19 cellular contexts compared by ENCODE assay signal in the genomic region with DNA sequence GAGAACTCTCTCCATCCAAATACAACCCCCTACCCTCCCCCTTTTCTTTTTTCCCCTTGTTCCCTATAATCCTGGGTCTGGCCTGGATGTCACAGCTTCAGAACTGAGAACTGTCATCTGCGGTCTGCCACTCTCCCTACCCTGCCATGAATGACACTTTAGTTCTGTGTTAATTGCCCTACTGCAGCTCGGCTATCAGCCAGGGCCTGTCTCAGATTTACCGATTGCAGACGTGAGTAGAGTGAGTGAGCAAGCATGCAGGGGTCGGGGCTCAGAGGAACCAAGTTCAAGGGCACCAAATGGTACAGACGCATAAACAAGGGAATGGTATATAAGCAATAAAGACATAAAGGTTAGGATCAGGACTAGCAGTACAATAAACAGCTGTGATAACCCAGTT.
A peak's percentile ranks its signal among the peaks of the same experiment; 100 is the strongest.
DNase-seq lines count a peak whose midpoint lies in the region; ATAC-seq and TF ChIP-seq lines count a peak whose summit lies in the region.
"Had no signal": no experiment of that assay in that cellular context is flagged by ENCODE, and none has a peak within 500 bp of the region (broad histone marks: within the 10 kb centered on the region; RNA-seq: fewer than 3 reads in every experiment).

No MANE protein-coding gene starts in this region.

- TF ChIP-seq CTCF in SK-N-SH (IDR thresholded peaks at IDR 0.05), result no peak

- H3K9ac ChIP-seq in SK-N-SH, result no peak overlapping the region
- H3K9ac ChIP-seq: BLaER1, KMS-11 had no signal

- H3K9me3 ChIP-seq in SK-N-SH, result peaks cover 5% of the 10 kb centered on the region; the same call in 1 of the 2 replicates
- H3K9me3 ChIP-seq: BLaER1 had no signal

- DNase-seq in SK-N-SH (peak; percentile 4), NCI-H748 (lab: John Stamatoyannopoulos, UW; ENCODE audit: unreplicated experiment) (peak; percentile 56), left colon (peak in 1 of 2 donors; percentile 11), NK-92 (lab: John Stamatoyannopoulos, UW; ENCODE audit: unreplicated experiment) (no peak), UCSD-AML1 (lab: John Stamatoyannopoulos, UW; ENCODE audit: unreplicated experiment) (no peak)
- DNase-seq: activated CD4-positive, alpha-beta memory T cell treated with anti-CD3 and anti-CD28 coated beads for 36 hours; activated T-cell treated with anti-CD3 and anti-CD28 coated beads, Interleukin-2, amount 50 U/mL, for 4 hours; NCI-H1048; NCI-H526 treated with DMSO at 0.1 percent for 48 hours; stimulated activated CD4-positive, alpha-beta T cell treated with anti-CD3 and anti-CD28 coated beads, Interleukin-12 subunit alpha, Interleukin-12 subunit beta, amount 100 ng/mL, for 4 hours; T-helper 1 cell had no signal

- H3K9me2 ChIP-seq in SK-N-SH, result no peaks in the 10 kb centered on the region

- no peak overlapping the region for H2AFZ ChIP-seq in SK-N-SH (ENCODE audit: low read depth)

- no peaks in the 10 kb centered on the region for H4K20me1 ChIP-seq in SK-N-SH (ENCODE audit: insufficient read depth)
- H4K20me1 ChIP-seq: BLaER1 had no signal

- no peaks in the 10 kb centered on the region for H3K36me3 ChIP-seq in SK-N-SH (replicated peaks in 1 of 2; ENCODE audit: control insufficient read depth in 1 of 2, insufficient read depth in 2 of 2, low read length in 1 of 2)
- H3K36me3 ChIP-seq: BLaER1 had no signal

- H3K4me2 ChIP-seq in SK-N-SH, result no peak overlapping the region
- H3K4me2 ChIP-seq: A549, BLaER1, KMS-11 had no signal

- no peaks in the 10 kb centered on the region for H3K79me2 ChIP-seq in SK-N-SH (ENCODE audit: insufficient read depth)

- no peak for ATAC-seq in SK-N-SH treated with all-trans-retinoic acid at 6 μM for 48 hours
- peak; percentile 55 for ATAC-seq in left colon
- ATAC-seq in HG02840 (IDR thresholded peaks at IDR 0.05; ENCODE audit: low FRiP score, unreplicated experiment), result no peak
- ATAC-seq in HG03442 (IDR thresholded peaks at IDR 0.05; ENCODE audit: unreplicated experiment), result no peak
- ATAC-seq: A549; activated T-cell treated with anti-CD3 and anti-CD28 coated beads, Interleukin-2, amount 50 U/mL, for 4 hours; natural killer cell treated with Interleukin-12 subunit alpha and Interleukin-12 subunit beta and Interleukin-15 and Interleukin-18, amount 100 ng/mL, for 72 hours had no signal

- no peak overlapping the region for H3K27ac ChIP-seq in SK-N-SH (ENCODE audit: low read depth in 2 of 2, low read length in 1 of 2)
- H3K27ac ChIP-seq: A549, BLaER1, KMS-11, VCaP had no signal

- no peaks in the 10 kb centered on the region for H3F3A ChIP-seq in SK-N-SH (replicated peaks; ENCODE audit: insufficient read depth)

- intact Hi-C loops in left colon (cut with DNase I, micrococcal nuclease), result no loop called here

- TF ChIP-seq EP300 in SK-N-SH (IDR thresholded peaks at IDR 0.05; ENCODE audit: borderline replicate concordance in 1 of 2, low read depth in 1 of 2, low read length in 1 of 2), result no peak

- CTCF ChIA-PET in SK-N-SH (lab: Yijun Ruan, JAX), result interaction anchor here (0.7 to 1.2 kb wide), 7 partner anchors 10 to 824 kb away, joined by 3 to 6 read pairs (median 3); no protein-coding TSS in a partner anchor

- H3K4me1 ChIP-seq in SK-N-SH (ENCODE audit: control insufficient read depth in 1 of 2, insufficient read depth in 2 of 2, low read depth in 1 of 2, low read length in 1 of 2), result peaks cover 0 to 3% of the 10 kb centered on the region in 2 experiments; a peak in 2 of 4 replicates
- H3K4me1 ChIP-seq: A549, BLaER1 had no signal

- TF ChIP-seq RAD21 in SK-N-SH (IDR thresholded peaks at IDR 0.05; ENCODE audit: low read length), result no peak

- no peaks in the 10 kb centered on the region for H3K27me3 ChIP-seq in SK-N-SH (ENCODE audit: insufficient read depth)
- H3K27me3 ChIP-seq: BLaER1 had no signal

- H3K4me3 ChIP-seq in SK-N-SH (ENCODE audit: low read depth in 2 of 2, low read length in 1 of 2), result no peak overlapping the region
- H3K4me3 ChIP-seq: A549, BLaER1 had no signal

- 15% methylated on average over 6 of the region's 6 CpGs for WGBS in SK-N-SH (ENCODE audit: low lambda C conversion rate)

- POLR2A ChIA-PET in SK-N-SH (lab: Yijun Ruan, JAX), result no interaction called here

TF ChIP-seq in SK-N-SH, 30 proteins besides CTCF, POLR2A, EP300 and RAD21:
- TF ChIP-seq GATA2 (CRISPR knock-in tag; IDR thresholded peaks at IDR 0.05), result peak; percentile 47
- TF ChIP-seq NFIC (IDR thresholded peaks at IDR 0.05; ENCODE audit: borderline replicate concordance), result no peak

TF ChIP-seq in SK-N-SH treated with all-trans-retinoic acid at 6 μM for 48 hours, 23 proteins besides CTCF, POLR2A, EP300 and RAD21 (continues in another document):
- TF ChIP-seq, protein P1, sequence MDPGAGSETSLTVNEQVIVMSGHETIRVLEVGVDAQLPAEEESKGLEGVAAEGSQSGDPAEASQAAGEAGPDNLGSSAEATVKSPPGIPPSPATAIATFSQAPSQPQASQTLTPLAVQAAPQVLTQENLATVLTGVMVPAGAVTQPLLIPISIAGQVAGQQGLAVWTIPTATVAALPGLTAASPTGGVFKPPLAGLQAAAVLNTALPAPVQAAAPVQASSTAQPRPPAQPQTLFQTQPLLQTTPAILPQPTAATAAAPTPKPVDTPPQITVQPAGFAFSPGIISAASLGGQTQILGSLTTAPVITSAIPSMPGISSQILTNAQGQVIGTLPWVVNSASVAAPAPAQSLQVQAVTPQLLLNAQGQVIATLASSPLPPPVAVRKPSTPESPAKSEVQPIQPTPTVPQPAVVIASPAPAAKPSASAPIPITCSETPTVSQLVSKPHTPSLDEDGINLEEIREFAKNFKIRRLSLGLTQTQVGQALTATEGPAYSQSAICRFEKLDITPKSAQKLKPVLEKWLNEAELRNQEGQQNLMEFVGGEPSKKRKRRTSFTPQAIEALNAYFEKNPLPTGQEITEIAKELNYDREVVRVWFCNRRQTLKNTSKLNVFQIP (CRISPR knock-in tag; IDR thresholded peaks at IDR 0.05; ENCODE audit: borderline replicate concordance, low read depth), result no peak
- TF ChIP-seq TOX (CRISPR knock-in tag; IDR thresholded peaks at IDR 0.05; ENCODE audit: borderline replicate concordance), result no peak
- TF ChIP-seq, protein P2, sequence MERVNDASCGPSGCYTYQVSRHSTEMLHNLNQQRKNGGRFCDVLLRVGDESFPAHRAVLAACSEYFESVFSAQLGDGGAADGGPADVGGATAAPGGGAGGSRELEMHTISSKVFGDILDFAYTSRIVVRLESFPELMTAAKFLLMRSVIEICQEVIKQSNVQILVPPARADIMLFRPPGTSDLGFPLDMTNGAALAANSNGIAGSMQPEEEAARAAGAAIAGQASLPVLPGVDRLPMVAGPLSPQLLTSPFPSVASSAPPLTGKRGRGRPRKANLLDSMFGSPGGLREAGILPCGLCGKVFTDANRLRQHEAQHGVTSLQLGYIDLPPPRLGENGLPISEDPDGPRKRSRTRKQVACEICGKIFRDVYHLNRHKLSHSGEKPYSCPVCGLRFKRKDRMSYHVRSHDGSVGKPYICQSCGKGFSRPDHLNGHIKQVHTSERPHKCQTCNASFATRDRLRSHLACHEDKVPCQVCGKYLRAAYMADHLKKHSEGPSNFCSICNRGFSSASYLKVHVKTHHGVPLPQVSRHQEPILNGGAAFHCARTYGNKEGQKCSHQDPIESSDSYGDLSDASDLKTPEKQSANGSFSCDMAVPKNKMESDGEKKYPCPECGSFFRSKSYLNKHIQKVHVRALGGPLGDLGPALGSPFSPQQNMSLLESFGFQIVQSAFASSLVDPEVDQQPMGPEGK (CRISPR knock-in tag; IDR thresholded peaks at IDR 0.05; ENCODE audit: borderline replicate concordance), result no peak
- no peak for TF ChIP-seq ZNF565 (CRISPR knock-in tag; conservative IDR thresholded peaks at IDR 0.05; ENCODE audit: low read depth)
- TF ChIP-seq OSR1 (CRISPR knock-in tag; IDR thresholded peaks at IDR 0.05), result no peak
- TF ChIP-seq ZFP3 (CRISPR knock-in tag; IDR thresholded peaks at IDR 0.05), result no peak
- TF ChIP-seq ZNF70 (CRISPR knock-in tag; IDR thresholded peaks at IDR 0.05), result no peak
- TF ChIP-seq CSDC2 (CRISPR knock-in tag; IDR thresholded peaks at IDR 0.05), result no peak
- TF ChIP-seq, protein P3, sequence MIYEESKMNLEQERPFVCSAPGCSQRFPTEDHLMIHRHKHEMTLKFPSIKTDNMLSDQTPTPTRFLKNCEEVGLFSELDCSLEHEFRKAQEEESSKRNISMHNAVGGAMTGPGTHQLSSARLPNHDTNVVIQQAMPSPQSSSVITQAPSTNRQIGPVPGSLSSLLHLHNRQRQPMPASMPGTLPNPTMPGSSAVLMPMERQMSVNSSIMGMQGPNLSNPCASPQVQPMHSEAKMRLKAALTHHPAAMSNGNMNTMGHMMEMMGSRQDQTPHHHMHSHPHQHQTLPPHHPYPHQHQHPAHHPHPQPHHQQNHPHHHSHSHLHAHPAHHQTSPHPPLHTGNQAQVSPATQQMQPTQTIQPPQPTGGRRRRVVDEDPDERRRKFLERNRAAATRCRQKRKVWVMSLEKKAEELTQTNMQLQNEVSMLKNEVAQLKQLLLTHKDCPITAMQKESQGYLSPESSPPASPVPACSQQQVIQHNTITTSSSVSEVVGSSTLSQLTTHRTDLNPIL (CRISPR knock-in tag; IDR thresholded peaks at IDR 0.05; ENCODE audit: low read depth), result no peak
- TF ChIP-seq ESRRG (CRISPR knock-in tag; IDR thresholded peaks at IDR 0.05), result no peak
- TF ChIP-seq ZNF8 (CRISPR knock-in tag; IDR thresholded peaks at IDR 0.05), result no peak
- TF ChIP-seq RARB (CRISPR knock-in tag; IDR thresholded peaks at IDR 0.05), result no peak
- no peak for TF ChIP-seq SNAI2 (CRISPR knock-in tag; IDR thresholded peaks at IDR 0.05)
- no peak for TF ChIP-seq BACH2 (CRISPR knock-in tag; IDR thresholded peaks at IDR 0.05; ENCODE audit: borderline replicate concordance)

Comparison
In these comparisons a context has a peak if more than half of its experiments do, and no peak if none do; other contexts are left out.
1. DNase-seq: peak in SK-N-SH (single experiment) and NCI-H748 (single experiment); none in NK-92 (single experiment) and UCSD-AML1 (single experiment).